8 cellular contexts compared by ENCODE assay signal in the genomic region with DNA sequence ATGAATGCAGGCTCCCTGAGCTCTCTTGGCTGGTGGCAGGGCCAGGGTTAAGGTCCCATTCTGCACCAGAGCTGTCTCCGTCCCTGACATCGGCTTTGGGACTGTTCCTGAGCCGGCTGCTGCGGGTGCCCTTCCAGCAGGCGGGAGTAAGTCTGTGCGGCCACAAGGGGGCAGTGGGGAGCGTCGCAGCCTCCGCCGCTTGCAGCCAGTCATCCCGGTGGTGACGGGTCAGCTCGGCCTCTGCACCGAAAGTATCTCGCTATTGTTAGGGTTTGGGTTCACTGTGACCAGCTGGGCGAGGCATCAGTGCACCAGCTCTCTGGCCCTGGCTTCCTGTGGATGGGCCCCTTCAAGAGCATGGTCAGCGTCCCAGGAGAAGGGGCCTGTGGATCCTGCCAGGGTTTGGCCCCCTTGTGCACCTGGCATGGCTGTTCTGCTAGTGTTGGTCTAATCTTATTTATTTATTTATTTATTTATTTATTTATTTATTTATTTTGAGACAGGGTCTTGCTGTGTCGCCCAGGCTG. TPM values are rescaled to one million over a fixed set of nuclear protein-coding genes. Genes with fewer than 3 reads are reported as not detected.
A peak's percentile ranks its signal among the peaks of the same experiment; 100 is the strongest.
DNase-seq lines count a peak whose midpoint lies in the region; ATAC-seq and TF ChIP-seq lines count a peak whose summit lies in the region.

No MANE protein-coding gene starts in this region.

- H3K36me3 ChIP-seq in subcutaneous abdominal adipose tissue (ENCODE audit: control insufficient read depth in 5 of 5, insufficient read depth in 5 of 5, low read length in 5 of 5), result peaks cover 0 to 7% (median 0%) of the 10 kb centered on the region in 5 donors

- H3K4me3 ChIP-seq in subcutaneous abdominal adipose tissue (ENCODE audit: low read depth in 1 of 5, low read length in 5 of 5), result peak overlapping the region in 4 of 5 donors; percentile 30 to 48 (median 43)

- H3K27ac ChIP-seq in foreskin keratinocyte, result no peak overlapping the region
- no peak overlapping the region for H3K27ac ChIP-seq in subcutaneous abdominal adipose tissue (ENCODE audit: low read depth, low read length)

- H3K27me3 ChIP-seq in foreskin keratinocyte, result no peaks in the 10 kb centered on the region
- H3K27me3 ChIP-seq in subcutaneous abdominal adipose tissue (ENCODE audit: control insufficient read depth in 5 of 5, insufficient read depth in 4 of 5, low read length in 5 of 5), result no peaks in the 10 kb centered on the region

- TF ChIP-seq CTCF in foreskin keratinocyte (conservative IDR thresholded peaks at IDR 0.05), result peak; percentile 91

- peak overlapping the region in 2 of 5 donors; percentile 5 to 20 for H3K9ac ChIP-seq in subcutaneous abdominal adipose tissue (ENCODE audit: low read length in 5 of 5)

- peak; percentile 58 for DNase-seq in GDM1 (lab: John Stamatoyannopoulos, UW)
- peak; percentile 76 for DNase-seq in RPMI8226
- DNase-seq in activated gamma-delta T cell treated with Interleukin-2 at 50 U/mL for 16 hours, result peak; percentile 67
- peak in 1 of 2 donors; percentile 62 for DNase-seq in foreskin keratinocyte
- DNase-seq in nucleus accumbens (lab: John Stamatoyannopoulos, UW), result peak in 52 of 56 donors; percentile 15 to 85 (median 69)

- no peaks in the 10 kb centered on the region for H3K9me3 ChIP-seq in subcutaneous abdominal adipose tissue (ENCODE audit: control insufficient read depth in 5 of 5, low read length in 5 of 5)

- ATAC-seq in HG03565 (IDR thresholded peaks at IDR 0.05; ENCODE audit: unreplicated experiment) (peak; percentile 45), foreskin keratinocyte (peak; percentile 55), HG02885 (IDR thresholded peaks at IDR 0.05; ENCODE audit: poor library complexity, unreplicated experiment) (no peak)

- H3K4me1 ChIP-seq in foreskin keratinocyte (peaks cover 27% of the 10 kb centered on the region), subcutaneous abdominal adipose tissue (ENCODE audit: control insufficient read depth in 5 of 5, insufficient read depth in 5 of 5, low read length in 5 of 5) (peaks cover 12 to 68% (median 51%) of the 10 kb centered on the region in 5 donors)

RNA-seq across cellular contexts. Expression of a gene that starts 15.1 kb away (rescaled TPM):
- 253 and 266 TPM in 2 replicates for total RNA-seq in foreskin keratinocyte
- polyA plus RNA-seq in foreskin keratinocyte, result 401 and 458 TPM in 2 replicates

RNA-seq across cellular contexts. Expression of a gene that starts 26.2 kb away (rescaled TPM):
- not detected in 2 replicates for total RNA-seq in foreskin keratinocyte
- not detected in 2 replicates for polyA plus RNA-seq in foreskin keratinocyte

RNA-seq across cellular contexts. Expression of a gene that starts 27.3 kb away (rescaled TPM):
- 137 and 146 TPM in 2 replicates for total RNA-seq in foreskin keratinocyte
- 287 and 299 TPM in 2 replicates for polyA plus RNA-seq in foreskin keratinocyte

RNA-seq across cellular contexts. Expression of a gene that starts 38.5 kb away (rescaled TPM):
- total RNA-seq in foreskin keratinocyte, result 184 and 196 TPM in 2 replicates
- polyA plus RNA-seq in foreskin keratinocyte, result 158 and 184 TPM in 2 replicates
